Comparison of ENCODE assay signal across 9 cellular contexts in the genomic region with DNA sequence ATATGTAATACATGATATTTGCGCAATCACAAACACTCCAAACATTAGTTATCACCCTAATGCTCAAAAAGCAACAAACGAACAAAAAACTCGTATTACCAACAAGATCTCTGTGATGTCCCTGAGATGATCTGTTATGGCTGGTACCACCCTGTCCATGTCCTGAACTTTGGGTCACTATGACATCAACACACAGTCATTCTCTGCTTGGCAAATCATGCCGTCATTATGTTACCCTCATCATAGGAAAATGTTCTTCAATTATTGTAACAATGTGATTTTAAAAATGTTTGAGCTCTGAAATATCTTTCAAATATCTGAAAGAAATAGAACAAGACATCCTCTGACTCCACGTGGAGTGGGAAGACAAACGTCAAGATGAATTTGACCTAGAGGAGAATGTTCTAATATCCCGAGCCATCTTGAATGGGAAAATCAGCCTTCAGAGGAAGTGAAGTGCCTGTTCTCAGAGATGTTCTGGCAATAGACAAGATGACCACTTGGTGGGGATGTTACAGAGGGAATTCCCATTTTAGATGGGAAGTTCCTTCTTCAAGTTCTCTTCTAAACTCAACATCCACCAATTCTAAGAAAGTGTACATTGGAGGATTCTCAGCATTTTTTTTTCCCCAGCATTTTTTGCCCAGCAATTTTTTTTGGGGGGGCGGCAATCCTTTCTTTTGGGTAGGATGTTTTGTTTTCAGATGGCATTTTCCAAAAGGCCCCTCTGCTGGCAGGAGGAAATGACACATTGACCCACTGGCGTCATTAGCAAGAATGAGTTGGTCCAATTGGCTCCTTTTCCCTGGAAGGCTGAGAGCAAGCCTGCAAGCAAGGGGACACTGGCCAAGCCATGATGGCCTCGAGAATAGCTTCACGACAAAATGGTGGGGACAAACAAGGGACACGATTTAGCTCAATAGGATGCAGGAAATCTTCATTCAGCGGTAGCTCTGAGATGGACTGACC. TPM values are rescaled to one million over a fixed set of nuclear protein-coding genes. Genes with fewer than 3 reads are reported as not detected.
DNase-seq lines count a peak whose midpoint lies in the region; ATAC-seq and TF ChIP-seq lines count a peak whose summit lies in the region.
"Had no signal": no experiment of that assay in that cellular context is flagged by ENCODE, and none has a peak within 500 bp of the region (broad histone marks: within the 10 kb centered on the region; RNA-seq: fewer than 3 reads in every experiment).

No MANE protein-coding gene starts in this region.

- POLR2A ChIA-PET in activated CD4-positive, alpha-beta memory T cell treated with anti-CD3 and anti-CD28 coated beads, Interleukin-2, amount 10 ng/mL, durations not matched to agents 7 days and 5 days (lab: Charles Lee), result no interaction called here

- no peaks in the 10 kb centered on the region for H3K36me3 ChIP-seq in cardiac muscle cell

- no peak overlapping the region for H3K27ac Mint-ChIP-seq in osteocyte (ENCODE audit: unreplicated experiment)
- no peak overlapping the region for H3K27ac Mint-ChIP-seq in activated CD4-positive, alpha-beta memory T cell treated with anti-CD3 and anti-CD28 coated beads, Interleukin-2, amount 10 ng/mL, durations not matched to agents 7 days and 5 days
- H3K27ac Mint-ChIP-seq: activated naive CD8-positive, alpha-beta T cell had no signal

- no peaks in the 10 kb centered on the region for H3K4me1 Mint-ChIP-seq in osteocyte (ENCODE audit: unreplicated experiment)
- no peaks in the 10 kb centered on the region for H3K4me1 Mint-ChIP-seq in activated CD4-positive, alpha-beta memory T cell treated with anti-CD3 and anti-CD28 coated beads, Interleukin-2, amount 10 ng/mL, durations not matched to agents 7 days and 5 days

- H3K9me3 ChIP-seq in cardiac muscle cell (ENCODE audit: low read depth), result no peaks in the 10 kb centered on the region

- no peaks in the 10 kb centered on the region for H3K9me3 Mint-ChIP-seq in osteocyte (ENCODE audit: unreplicated experiment)
- H3K9me3 Mint-ChIP-seq in activated CD4-positive, alpha-beta memory T cell treated with anti-CD3 and anti-CD28 coated beads, Interleukin-2, amount 10 ng/mL, durations not matched to agents 7 days and 5 days, result no peaks in the 10 kb centered on the region

- no peak overlapping the region for H3K4me3 Mint-ChIP-seq in osteocyte (ENCODE audit: unreplicated experiment)
- no peak overlapping the region for H3K4me3 Mint-ChIP-seq in activated CD4-positive, alpha-beta memory T cell treated with anti-CD3 and anti-CD28 coated beads, Interleukin-2, amount 10 ng/mL, durations not matched to agents 7 days and 5 days
- H3K4me3 Mint-ChIP-seq: activated naive CD8-positive, alpha-beta T cell had no signal

- no peak overlapping the region for H3K4me3 ChIP-seq in cardiac muscle cell
- H3K4me3 ChIP-seq in choroid plexus epithelial cell (ENCODE audit: low read depth, low read length), result no peak overlapping the region

- ATAC-seq in left cardiac atrium (no peak), HG03442 (IDR thresholded peaks at IDR 0.05; ENCODE audit: unreplicated experiment) (no peak)

- CTCF ChIA-PET in activated CD4-positive, alpha-beta memory T cell treated with anti-CD3 and anti-CD28 coated beads, Interleukin-2, amount 10 ng/mL, durations not matched to agents 7 days and 5 days (lab: Charles Lee), result interaction anchor here (2.1 kb wide), 1 partner anchor 199 kb away, joined by 7 read pairs; no protein-coding TSS in a partner anchor

- H3K27ac ChIP-seq in cardiac muscle cell, result no peak overlapping the region

- intact Hi-C loops in left cardiac atrium (cut with DNase I), result loop anchor here (5.0 to 10.0 kb wide), 2 partner anchors 201 to 203 kb away; no protein-coding TSS in a partner anchor

- H3K36me3 Mint-ChIP-seq in osteocyte (ENCODE audit: unreplicated experiment), result no peaks in the 10 kb centered on the region
- no peaks in the 10 kb centered on the region for H3K36me3 Mint-ChIP-seq in activated CD4-positive, alpha-beta memory T cell treated with anti-CD3 and anti-CD28 coated beads, Interleukin-2, amount 10 ng/mL, durations not matched to agents 7 days and 5 days (ENCODE audit: low read depth)
- H3K36me3 Mint-ChIP-seq: activated naive CD8-positive, alpha-beta T cell had no signal

- peaks cover 20% of the 10 kb centered on the region for H3K27me3 ChIP-seq in cardiac muscle cell

- no peaks in the 10 kb centered on the region for H3K4me1 ChIP-seq in cardiac muscle cell (ENCODE audit: low read depth)

- DNase-seq in cardiac muscle cell (ENCODE audit: low read depth in 1 of 2, low spot score in 1 of 2), result peak; percentile 49 to 79
- DNase-seq in left cardiac atrium, result no peak
- peak; percentile 17 for DNase-seq in NCI-H345 treated with DMSO at 0.1 percent for 48 hours (lab: John Stamatoyannopoulos, UW; ENCODE audit: unreplicated experiment)
- DNase-seq in choroid plexus epithelial cell (ENCODE audit: low read depth), result peak; percentile 86
- no peak for DNase-seq in osteocyte (ENCODE audit: extremely low spot score, unreplicated experiment)
- DNase-seq in mucosa of gallbladder (ENCODE audit: low spot score), result no peak
- no peak for DNase-seq in activated CD4-positive, alpha-beta memory T cell treated with anti-CD3 and anti-CD28 coated beads, Interleukin-2, amount 10 ng/mL, durations not matched to agents 7 days and 5 days

- TF ChIP-seq CTCF in cardiac muscle cell (IDR thresholded peaks at IDR 0.05; ENCODE audit: low read depth, low read length) (peak; percentile 65), choroid plexus epithelial cell (conservative IDR thresholded peaks at IDR 0.05; ENCODE audit: low read depth, low read length) (peak; percentile 75), osteocyte (IDR thresholded peaks at IDR 0.05) (peak; percentile 56)

- H3K27me3 Mint-ChIP-seq in osteocyte (ENCODE audit: unreplicated experiment), result peaks cover 2% of the 10 kb centered on the region
- peaks cover 15% of the 10 kb centered on the region for H3K27me3 Mint-ChIP-seq in activated CD4-positive, alpha-beta memory T cell treated with anti-CD3 and anti-CD28 coated beads, Interleukin-2, amount 10 ng/mL, durations not matched to agents 7 days and 5 days

RNA-seq across cellular contexts. Expression of a gene that starts 3.7 kb away (rescaled TPM):
- total RNA-seq in cardiac muscle cell, result not detected in 2 replicates
- polyA plus RNA-seq in cardiac muscle cell, result not detected in 2 replicates
- not detected for total RNA-seq in left cardiac atrium
- 0.40 TPM in 1 of 2 replicates, not detected in the other for total RNA-seq in osteocyte
- 114 TPM for total RNA-seq in mucosa of gallbladder
- total RNA-seq in activated CD4-positive, alpha-beta memory T cell treated with anti-CD3 and anti-CD28 coated beads, Interleukin-2, amount 10 ng/mL, durations not matched to agents 7 days and 5 days, result not detected

RNA-seq across cellular contexts. Expression of a gene that starts 20.1 kb away (rescaled TPM):
- 0.03 and 0.04 TPM in 2 replicates for total RNA-seq in cardiac muscle cell
- polyA plus RNA-seq in cardiac muscle cell, result not detected in 2 replicates
- total RNA-seq in left cardiac atrium, result 1 to 10 TPM in 1 of 2 donors, under 1 TPM in 1; 0.94 to 1.4 TPM
- total RNA-seq in osteocyte, result not detected in 2 replicates
- 10.5 TPM for total RNA-seq in mucosa of gallbladder
- total RNA-seq in activated CD4-positive, alpha-beta memory T cell treated with anti-CD3 and anti-CD28 coated beads, Interleukin-2, amount 10 ng/mL, durations not matched to agents 7 days and 5 days, result 1 to 10 TPM; 5.8 to 5.9 TPM

Comparison
In these comparisons a context has a peak if more than half of its experiments do, and no peak if none do; other contexts are left out.
1. DNase-seq: peak in cardiac muscle cell (2 of 2), NCI-H345 treated with DMSO at 0.1 percent for 48 hours (single experiment) and choroid plexus epithelial cell (single experiment); none in left cardiac atrium (single experiment), osteocyte (single experiment), mucosa of gallbladder (single experiment) and activated CD4-positive, alpha-beta memory T cell treated with anti-CD3 and anti-CD28 coated beads, Interleukin-2, amount 10 ng/mL, durations not matched to agents 7 days and 5 days (single experiment).
2. RNA of a gene that starts 3.7 kb away (total RNA-seq): 114 TPM in mucosa of gallbladder (single experiment); 0.40 TPM in osteocyte, not detected in cardiac muscle cell, not detected in left cardiac atrium and not detected in activated CD4-positive, alpha-beta memory T cell treated with anti-CD3 and anti-CD28 coated beads, Interleukin-2, amount 10 ng/mL, durations not matched to agents 7 days and 5 days; every median in the first group is over 10 times any median in the second.
3. Peak in every context shown above with its lines, with median percentiles within 50 percentile points of each other: CTCF ChIP-seq.